In the genomic region with DNA sequence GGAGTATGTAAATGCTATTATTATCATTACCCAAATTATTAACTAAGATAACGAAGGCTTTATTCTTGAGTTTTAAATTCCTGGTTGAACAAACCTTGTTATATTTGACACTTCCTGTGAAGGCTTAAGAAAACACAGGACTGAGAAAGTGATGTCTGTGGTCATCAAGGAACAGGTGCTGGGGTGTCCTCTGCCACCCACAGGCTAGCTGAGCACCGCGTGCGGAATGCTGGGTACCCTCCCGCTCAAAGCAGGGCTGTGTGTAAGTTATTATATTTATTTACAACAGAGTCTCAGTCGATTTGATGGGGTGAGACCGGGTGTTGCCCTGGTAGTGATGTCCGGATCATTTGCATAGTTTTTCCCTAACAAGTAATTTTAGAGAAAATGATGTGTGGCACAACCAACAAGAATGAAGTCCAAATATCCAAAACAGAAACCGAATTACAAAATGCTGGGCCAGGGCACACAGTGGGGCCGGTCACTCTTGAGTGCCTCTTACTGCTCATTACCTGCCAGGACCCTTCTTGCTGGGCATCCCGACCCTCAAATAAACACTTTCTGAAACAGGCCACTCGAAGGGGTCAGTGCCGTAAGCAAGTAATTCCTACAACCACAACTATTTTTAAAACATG, we compare ENCODE assay signal across 22 cellular contexts.
"Had no signal": no experiment of that assay in that cellular context is flagged by ENCODE, and none has a peak within 500 bp of the region (broad histone marks: within the 10 kb centered on the region; RNA-seq: fewer than 3 reads in every experiment).

No MANE protein-coding gene starts in this region.

- H3K27me3 Mint-ChIP-seq: activated CD4-positive, alpha-beta T cell treated with anti-CD3 and anti-CD28 coated beads for 36 hours had no signal

- H3K36me3 Mint-ChIP-seq: activated naive CD4-positive, alpha-beta T cell treated with anti-CD3 and anti-CD28 coated beads, Interleukin-2, amount 50 U/mL, for 72 hours; mesothelial cell of epicardium; stimulated activated naive B cell treated with anti-CD40 and anti-IgM and Interleukin-4, amounts not matched to agents 10 μg/mL and 1 μg/mL and 100 μg/mL, for 72 hours; T-cell had no signal

- H3K4me3 ChIP-seq: pancreas, prostate gland, suprapubic skin, tibial artery had no signal

- H3K4me1 ChIP-seq: pancreas, prostate gland, suprapubic skin, tibial artery had no signal

- H3K27ac ChIP-seq: pancreas, prostate gland, suprapubic skin, tibial artery had no signal

- H3K27ac Mint-ChIP-seq: activated CD4-positive, alpha-beta T cell treated with anti-CD3 and anti-CD28 coated beads for 36 hours; activated naive CD4-positive, alpha-beta T cell treated with anti-CD3 and anti-CD28 coated beads, Interleukin-2, amount 50 U/mL, for 72 hours; activated T-helper 2 cell treated with anti-CD3 and anti-CD28 coated beads, Interferon-gamma antibody, Interleukin-2, Interleukin-4, amounts not matched to agents 10 μg/mL and 5 μg/mL and 100 μg/mL, durations not matched to agents 14 hours and 24 hours and 36 hours; dendritic cell treated with granulocyte-macrophage colony-stimulating factor and Interleukin-4, amounts not matched to agents 40 ng/mL and 50 ng/mL, for 4 days; mesothelial cell of epicardium; naive thymus-derived CD8-positive, alpha-beta T cell; stimulated activated naive B cell treated with anti-CD40 and anti-IgM and Interleukin-4, amounts not matched to agents 10 μg/mL and 1 μg/mL and 100 μg/mL, for 72 hours; T-cell had no signal

- H3K36me3 ChIP-seq: pancreas, prostate gland, suprapubic skin, tibial artery had no signal

- H3K9me3 ChIP-seq: pancreas, prostate gland, suprapubic skin, tibial artery had no signal

- H3K4me1 Mint-ChIP-seq: activated CD4-positive, alpha-beta T cell treated with anti-CD3 and anti-CD28 coated beads for 36 hours; central memory CD8-positive, alpha-beta T cell; mesothelial cell of epicardium; naive thymus-derived CD8-positive, alpha-beta T cell; stimulated activated naive B cell treated with anti-CD40 and anti-IgM and Interleukin-4, amounts not matched to agents 10 μg/mL and 1 μg/mL and 100 μg/mL, for 72 hours; T-cell had no signal

- H3K9me3 Mint-ChIP-seq: activated naive CD4-positive, alpha-beta T cell treated with anti-CD3 and anti-CD28 coated beads, Interleukin-2, amount 50 U/mL, for 72 hours; central memory CD8-positive, alpha-beta T cell; dendritic cell treated with granulocyte-macrophage colony-stimulating factor and Interleukin-4, amounts not matched to agents 40 ng/mL and 50 ng/mL, for 4 days had no signal

- H3K27me3 ChIP-seq: pancreas, suprapubic skin, tibial artery had no signal

- DNase-seq: activated CD4-positive, alpha-beta T cell treated with anti-CD3 and anti-CD28 coated beads for 36 hours; activated CD4-positive, alpha-beta T cell treated with anti-CD3 and anti-CD28 coated beads, Interleukin-2, amount 50 U/mL, for 4 hours; activated CD4-positive, CD25-positive, alpha-beta regulatory T cell; activated T-cell treated with anti-CD3 and anti-CD28 coated beads, Interleukin-2, amount 50 U/mL, for 48 hours; hippocampal formation; left colon; naive thymus-derived CD8-positive, alpha-beta T cell; nucleus accumbens; pancreas; stimulated activated CD4-positive, alpha-beta T cell treated with anti-CD3 and anti-CD28 coated beads, Interleukin-15, amount 100 ng/mL, for 24 hours; stimulated activated CD4-positive, alpha-beta T cell treated with anti-CD3 and anti-CD28 coated beads, Interleukin-2, amount 100 ng/mL, for 24 hours; stimulated activated naive B cell treated with anti-CD40 and anti-IgM and Interleukin-4, amounts not matched to agents 10 μg/mL and 1 μg/mL and 100 μg/mL, for 72 hours; T-cell had no signal

- H3K4me3 Mint-ChIP-seq: activated CD4-positive, alpha-beta T cell treated with anti-CD3 and anti-CD28 coated beads for 36 hours; central memory CD8-positive, alpha-beta T cell; dendritic cell treated with granulocyte-macrophage colony-stimulating factor and Interleukin-4, amounts not matched to agents 40 ng/mL and 50 ng/mL, for 4 days; mesothelial cell of epicardium; naive thymus-derived CD8-positive, alpha-beta T cell; neural crest cell; stimulated activated naive B cell treated with anti-CD40 and anti-IgM and Interleukin-4, amounts not matched to agents 10 μg/mL and 1 μg/mL and 100 μg/mL, for 72 hours; T-cell had no signal
